ENCODE assay signal across 27 cellular contexts in genomic region chr6:10390495-10391298, GRCh38. TPM values are rescaled to one million over a fixed set of nuclear protein-coding genes. Genes with fewer than 3 reads are reported as not detected.
A peak's percentile ranks its signal among the peaks of the same experiment; 100 is the strongest.
DNase-seq lines count a peak whose midpoint lies in the region; FAIRE-seq and TF ChIP-seq lines count a peak whose summit lies in the region.
"Had no signal": no experiment of that assay in that cellular context is flagged by ENCODE, and none has a peak within 500 bp of the region (broad histone marks: within the 10 kb centered on the region; RNA-seq: fewer than 3 reads in every experiment).

No MANE protein-coding gene starts in this region.

- H2BK12ac ChIP-seq in H9 (ENCODE audit: insufficient read length, low read depth, low read length) (no peak overlapping the region), neuronal stem cell (ENCODE audit: low read length) (peak overlapping the region; percentile 5)

- no peak overlapping the region for H4K91ac ChIP-seq in H9 (ENCODE audit: insufficient read length, low read depth, low read length)
- H4K91ac ChIP-seq in neuronal stem cell (ENCODE audit: low read depth, low read length, poor library complexity) = no peak overlapping the region

- no peak for TF ChIP-seq CTCF in H9 (conservative IDR thresholded peaks at IDR 0.05)
- no peak for TF ChIP-seq CTCF in astrocyte (IDR thresholded peaks at IDR 0.05; ENCODE audit: insufficient read depth, low read depth, low read length)

- H3K23ac ChIP-seq in H9 (ENCODE audit: insufficient read length, low read depth, low read length) (no peak overlapping the region), neuronal stem cell (ENCODE audit: low read depth, low read length, poor library complexity) (no peak overlapping the region)

- H3K27me3 Mint-ChIP-seq in H9 (ENCODE audit: low read depth) (peaks cover 100% of the 10 kb centered on the region), astrocyte (ENCODE audit: low read depth, unreplicated experiment) (peaks cover 98% of the 10 kb centered on the region)

- no peak overlapping the region for H3T11ph ChIP-seq in H9 (ENCODE audit: low read length)

- H3K36me3 ChIP-seq in astrocyte (ENCODE audit: insufficient read depth, low read length) (no peaks in the 10 kb centered on the region), iPS-18a (ENCODE audit: control insufficient read depth, low read depth, low read length) (no peaks in the 10 kb centered on the region), neuronal stem cell (replicated peaks in 1 of 2; ENCODE audit: control insufficient read depth in 2 of 2, insufficient read depth in 2 of 2, low read length in 2 of 2) (no peaks in the 10 kb centered on the region)
- H3K36me3 ChIP-seq: BLaER1, brain microvascular endothelial cell, gastrocnemius medialis, SJSA1, suprapubic skin had no signal

- H3K27ac ChIP-seq in H9 (ENCODE audit: insufficient read length, low read depth, low read length) = no peak overlapping the region
- no peak overlapping the region for H3K27ac ChIP-seq in astrocyte (ENCODE audit: low read depth, low read length)
- no peak overlapping the region for H3K27ac ChIP-seq in iPS-18a (ENCODE audit: low read length)
- no peak overlapping the region for H3K27ac ChIP-seq in neuronal stem cell (replicated peaks; ENCODE audit: low read length)
- H3K27ac ChIP-seq: BLaER1, brain microvascular endothelial cell, gastrocnemius medialis, SJSA1, suprapubic skin had no signal

- no peak overlapping the region for H2AFZ ChIP-seq in H9 (ENCODE audit: low read length)
- no peak overlapping the region for H2AFZ ChIP-seq in astrocyte (ENCODE audit: low read depth, low read length)
- H2AFZ ChIP-seq in neuronal stem cell (ENCODE audit: low read length) = peak overlapping the region; percentile 52

- H3K27me3 ChIP-seq in H9 (ENCODE audit: insufficient read depth, low read length) (peaks cover 97% of the 10 kb centered on the region), astrocyte (ENCODE audit: insufficient read depth, low read length) (peaks cover 99% of the 10 kb centered on the region), iPS-18a (ENCODE audit: control insufficient read depth, insufficient read depth, low read length) (peaks cover 100% of the 10 kb centered on the region), neuronal stem cell (ENCODE audit: control insufficient read depth in 3 of 3, insufficient read depth in 3 of 3, low read depth in 1 of 3, low read length in 3 of 3) (peaks cover 12 to 100% (median 94%) of the 10 kb centered on the region in 3 experiments)
- H3K27me3 ChIP-seq: SJSA1 had no signal

- WGBS in H9 (ENCODE audit: extremely low coverage, insufficient read length, low lambda C conversion rate) = no CpG with 5 or more reads among the region's 41 CpGs
- WGBS in neuronal stem cell (ENCODE audit: extremely low coverage in 2 of 2, insufficient read length in 2 of 2, insufficient replicate concordance in 1 of 2), 2 donors = no CpG with 5 or more reads among the region's 41 CpGs

- H3K79me2 ChIP-seq in H9 (ENCODE audit: insufficient read depth, low read length) (no peaks in the 10 kb centered on the region), astrocyte (ENCODE audit: insufficient read depth, low read length) (no peaks in the 10 kb centered on the region)

- peaks cover 4 to 12% of the 10 kb centered on the region in 2 experiments; a peak in 3 of 5 replicates for H3K9me3 Mint-ChIP-seq in H9
- peaks cover 14% of the 10 kb centered on the region for H3K9me3 Mint-ChIP-seq in astrocyte (ENCODE audit: unreplicated experiment)

- peaks cover 7% of the 10 kb centered on the region for H3K23me2 ChIP-seq in H9 (ENCODE audit: insufficient read length, low read depth, low read length, poor library complexity, severe bottlenecking)

- H3K36me3 Mint-ChIP-seq in H9 (ENCODE audit: insufficient read depth in 1 of 3, low read depth in 3 of 3) (no peaks in the 10 kb centered on the region), astrocyte (ENCODE audit: low read depth, unreplicated experiment) (peaks cover 5% of the 10 kb centered on the region)

- no peak overlapping the region for H3K18ac ChIP-seq in H9 (ENCODE audit: insufficient read length, low read depth, low read length)
- H3K18ac ChIP-seq in neuronal stem cell (ENCODE audit: low read length) = peak overlapping the region; percentile 60

- no peak overlapping the region for H2BK20ac ChIP-seq in H9 (ENCODE audit: low read depth, low read length, poor library complexity, severe bottlenecking)

- no peak overlapping the region for H2AK5ac ChIP-seq in H9 (ENCODE audit: insufficient read length, low read length)
- H2AK5ac ChIP-seq in neuronal stem cell (ENCODE audit: low read depth, low read length) = no peak overlapping the region

- H3K4ac ChIP-seq in H9 (ENCODE audit: low read depth, low read length) = no peak overlapping the region
- H3K4ac ChIP-seq in neuronal stem cell (ENCODE audit: low read length) = no peak overlapping the region

- H3K4me1 Mint-ChIP-seq in H9 (peaks cover 50 to 69% of the 10 kb centered on the region in 2 experiments), astrocyte (ENCODE audit: low read depth, unreplicated experiment) (peaks cover 5% of the 10 kb centered on the region)
- H3K4me1 Mint-ChIP-seq: natural killer cell had no signal

- no peak overlapping the region for H2BK5ac ChIP-seq in H9 (ENCODE audit: insufficient read length, low read length)
- H2BK5ac ChIP-seq in neuronal stem cell (ENCODE audit: low read length) = no peak overlapping the region

- H3K9me3 ChIP-seq in H9 (ENCODE audit: control insufficient read depth, low read depth, low read length) (no peaks in the 10 kb centered on the region), astrocyte (ENCODE audit: insufficient read depth, low read depth, low read length) (no peaks in the 10 kb centered on the region), iPS-18a (ENCODE audit: control insufficient read depth, low read depth, low read length) (no peaks in the 10 kb centered on the region), neuronal stem cell (replicated peaks in 1 of 2; ENCODE audit: control insufficient read depth in 2 of 2, insufficient read depth in 1 of 2, low read depth in 1 of 2, low read length in 2 of 2) (peaks cover 0 to 3% of the 10 kb centered on the region in 2 donors)
- H3K9me3 ChIP-seq: gastrocnemius medialis, SJSA1, suprapubic skin had no signal

- no peak overlapping the region for H4K8ac ChIP-seq in H9 (replicated peaks; ENCODE audit: insufficient read length, low read depth, low read length)
- no peak overlapping the region for H4K8ac ChIP-seq in neuronal stem cell (ENCODE audit: low read depth, low read length)

- FAIRE-seq in astrocyte (lab: Jason Lieb, UNC) = no peak
- FAIRE-seq: H54, K562, urothelium cell line had no signal

- H3K4me3 ChIP-seq in astrocyte (ENCODE audit: insufficient read depth, low read depth, low read length) = no peak overlapping the region
- peak overlapping the region; percentile 42 for H3K4me3 ChIP-seq in iPS-18a (ENCODE audit: low read length)
- peak overlapping the region in 1 of 2 donors; percentile 42 for H3K4me3 ChIP-seq in neuronal stem cell (ENCODE audit: low read length in 2 of 2)
- H3K4me3 ChIP-seq: BLaER1, gastrocnemius medialis, K562, SJSA1, suprapubic skin had no signal

- no peak overlapping the region for H3K9ac ChIP-seq in H9 (ENCODE audit: extremely low read depth, insufficient read length, low read length)
- H3K9ac ChIP-seq in astrocyte (ENCODE audit: low read length) = no peak overlapping the region
- H3K9ac ChIP-seq in iPS-18a (ENCODE audit: low read length) = no peak overlapping the region
- no peak overlapping the region for H3K9ac ChIP-seq in neuronal stem cell (ENCODE audit: low read depth, low read length, poor library complexity)
- H3K9ac ChIP-seq: BLaER1 had no signal

- H3K4me1 ChIP-seq in H9 (ENCODE audit: insufficient read depth, low read length) (no peaks in the 10 kb centered on the region), astrocyte (ENCODE audit: insufficient read depth, low read length) (no peaks in the 10 kb centered on the region), iPS-18a (ENCODE audit: control insufficient read depth, low read depth, low read length) (peaks cover 37% of the 10 kb centered on the region), neuronal stem cell (ENCODE audit: control insufficient read depth in 2 of 2, insufficient read depth in 1 of 2, low read depth in 1 of 2, low read length in 2 of 2) (peaks cover 0 to 3% of the 10 kb centered on the region in 2 donors)
- H3K4me1 ChIP-seq: BLaER1, gastrocnemius medialis had no signal

- DNase-seq in H9 = peak; percentile 52
- no peak for DNase-seq in astrocyte (ENCODE audit: low read depth)
- DNase-seq in neuronal stem cell (ENCODE audit: low spot score) = peak; percentile 21
- DNase-seq in NCI-H1694 (lab: John Stamatoyannopoulos, UW) = no peak
- no peak for DNase-seq in HCEC 1CT
- DNase-seq in stimulated activated CD4-positive, alpha-beta T cell treated with anti-CD3 and anti-CD28 coated beads, Interleukin-1b, Interleukin-23, amount 100 ng/mL, for 48 hours = no peak
- no peak for DNase-seq in NCI-H2107 treated with DMSO at 0.1 percent for 48 hours (lab: John Stamatoyannopoulos, UW; ENCODE audit: unreplicated experiment)
- DNase-seq: activated CD8-positive, alpha-beta T cell treated with anti-CD3 and anti-CD28 coated beads for 36 hours; activated gamma-delta T cell; brain microvascular endothelial cell; gastrocnemius medialis; GDM1; hippocampal formation; natural killer cell; NCI-H2081; NCI-H82; right cardiac atrium; RPMI8226; stimulated activated naive CD4-positive, alpha-beta T cell; T-helper 2 cell had no signal

- H2BK120ac ChIP-seq in H9 (ENCODE audit: low read depth, low read length, poor library complexity, severe bottlenecking) = no peak overlapping the region
- no peak overlapping the region for H2BK120ac ChIP-seq in neuronal stem cell (ENCODE audit: low read depth, low read length)

- H3K56ac ChIP-seq in H9 (ENCODE audit: insufficient read length, low read depth, low read length) = no peak overlapping the region

- H3K14ac ChIP-seq in H9 (ENCODE audit: insufficient read depth, low read length) (peak overlapping the region; percentile 61), neuronal stem cell (ENCODE audit: low read length) (no peak overlapping the region)

- no peak overlapping the region for H3K27ac Mint-ChIP-seq in H9
- no peak overlapping the region for H3K27ac Mint-ChIP-seq in astrocyte (ENCODE audit: unreplicated experiment)
- H3K27ac Mint-ChIP-seq: activated CD8-positive, alpha-beta T cell treated with anti-CD3 and anti-CD28 coated beads for 36 hours; natural killer cell had no signal

- peak overlapping the region; percentile 59 for H3K4me2 ChIP-seq in H9 (ENCODE audit: insufficient read depth, insufficient read length, low read length)
- H3K4me2 ChIP-seq in astrocyte (ENCODE audit: low read length) = no peak overlapping the region
- peak overlapping the region; percentile 66 for H3K4me2 ChIP-seq in neuronal stem cell (ENCODE audit: insufficient read depth, low read length, poor library complexity, severe bottlenecking)
- H3K4me2 ChIP-seq: BLaER1 had no signal

- H3K79me1 ChIP-seq in H9 (ENCODE audit: insufficient read depth, low read depth, low read length, poor library complexity, severe bottlenecking) (no peaks in the 10 kb centered on the region), neuronal stem cell (ENCODE audit: low read depth, low read length) (no peaks in the 10 kb centered on the region)

- peak overlapping the region in 1 of 2 experiments; percentile 72; a peak in 3 of 5 replicates for H3K4me3 Mint-ChIP-seq in H9
- peak overlapping the region; percentile 40 for H3K4me3 Mint-ChIP-seq in astrocyte (ENCODE audit: unreplicated experiment)
- H3K4me3 Mint-ChIP-seq: activated CD8-positive, alpha-beta T cell treated with anti-CD3 and anti-CD28 coated beads for 36 hours; natural killer cell had no signal

- no peak overlapping the region for H2BK15ac ChIP-seq in H9 (ENCODE audit: low read depth, low read length)
- H2BK15ac ChIP-seq in neuronal stem cell (ENCODE audit: low read length) = no peak overlapping the region

- no peaks in the 10 kb centered on the region for H4K20me1 ChIP-seq in H9 (ENCODE audit: control insufficient read depth, insufficient read depth, insufficient read length)
- no peaks in the 10 kb centered on the region for H4K20me1 ChIP-seq in astrocyte (ENCODE audit: insufficient read depth, low read length)

- H4K5ac ChIP-seq in H9 (ENCODE audit: insufficient read length, low read depth, low read length) = no peak overlapping the region

RNA-seq across cellular contexts. Expression of gene TFAP2A, which starts 24.2 kb away (rescaled TPM):
- total RNA-seq in H9 (2021) (1.6 and 2.6 TPM in 2 replicates), astrocyte (2.1 and 6.6 TPM in 2 replicates)
- 0.53 TPM for polyA plus RNA-seq in neuronal stem cell (2013, experiment 1 of 2)
- polyA plus RNA-seq in neuronal stem cell (2013, experiment 2 of 2) = 0.54 TPM
- total RNA-seq: activated CD8-positive, alpha-beta T cell treated with anti-CD3 and anti-CD28 coated beads for 36 hours; gastrocnemius medialis; natural killer cell had no signal

Comparison
In these comparisons a context has a peak if more than half of its experiments do, and no peak if none do; other contexts are left out.
1. DNase-seq: peak in H9 (single experiment) and neuronal stem cell (single experiment); none in astrocyte (single experiment), NCI-H1694 (single experiment), HCEC 1CT (single experiment), stimulated activated CD4-positive, alpha-beta T cell treated with anti-CD3 and anti-CD28 coated beads, Interleukin-1b, Interleukin-23, amount 100 ng/mL, for 48 hours (single experiment) and NCI-H2107 treated with DMSO at 0.1 percent for 48 hours (single experiment).